In the genomic region with DNA sequence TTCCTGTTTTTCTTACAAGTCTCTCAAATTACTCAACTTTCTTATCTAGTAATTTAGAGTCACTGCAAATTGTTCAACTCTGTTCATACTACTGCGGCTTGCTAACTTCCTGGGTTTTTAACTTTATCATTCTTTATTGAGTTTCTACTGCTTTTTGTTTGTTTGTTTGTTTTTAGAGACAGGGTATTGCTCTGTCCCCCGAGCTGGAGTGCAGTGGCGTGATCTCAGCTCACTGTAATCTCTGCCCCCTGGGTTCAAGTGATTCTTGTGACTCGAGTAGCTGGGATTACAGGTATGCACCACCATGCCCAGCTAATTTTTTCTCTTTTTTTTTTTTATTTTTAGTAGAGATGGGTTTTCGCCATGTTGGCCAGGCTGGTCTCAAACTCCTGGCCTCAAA, we compare ENCODE assay signal across 15 cellular contexts.
A peak's percentile ranks its signal among the peaks of the same experiment; 100 is the strongest.
DNase-seq lines count a peak whose midpoint lies in the region; ATAC-seq and TF ChIP-seq lines count a peak whose summit lies in the region.
"Had no signal": no experiment of that assay in that cellular context is flagged by ENCODE, and none has a peak within 500 bp of the region (broad histone marks: within the 10 kb centered on the region; RNA-seq: fewer than 3 reads in every experiment).

No MANE protein-coding gene starts in this region.

- H3K18ac ChIP-seq in mesendoderm (ENCODE audit: low read length): no peak overlapping the region

- H2BK120ac ChIP-seq in mesendoderm (ENCODE audit: low read depth, low read length): no peak overlapping the region

- no peak overlapping the region for H2AFZ ChIP-seq in osteoblast (ENCODE audit: low read length)

- ATAC-seq in aorta (ENCODE audit: low FRiP score): no peak
- ATAC-seq: CD8-positive, alpha-beta T cell had no signal

- no peaks in the 10 kb centered on the region for H4K20me1 ChIP-seq in osteoblast (ENCODE audit: insufficient read depth, low read length)

- H4K8ac ChIP-seq in mesendoderm (ENCODE audit: low read depth, low read length): no peak overlapping the region

- H2BK5ac ChIP-seq in mesendoderm (ENCODE audit: low read length): no peak overlapping the region

- no peaks in the 10 kb centered on the region for H3K79me2 ChIP-seq in mesendoderm (ENCODE audit: control insufficient read depth, insufficient read depth, low read length)
- H3K79me2 ChIP-seq in osteoblast (ENCODE audit: insufficient read depth, low read length): no peaks in the 10 kb centered on the region

- H3K9ac ChIP-seq in mesendoderm (ENCODE audit: low read length): no peak overlapping the region
- H3K9ac ChIP-seq: BLaER1 treated with 17β-estradiol and CSF1 and Interleukin-3, amounts not matched to agents 10 nM and 100 nM had no signal

- TF ChIP-seq CTCF in osteoblast (IDR thresholded peaks at IDR 0.05; ENCODE audit: extremely low read depth, low read depth, low read length): no peak

- no peaks in the 10 kb centered on the region for H3K27me3 ChIP-seq in mesendoderm (ENCODE audit: insufficient read depth, low read length, poor library complexity)
- H3K27me3 ChIP-seq in osteoblast (ENCODE audit: insufficient read depth, low read length): no peaks in the 10 kb centered on the region
- no peaks in the 10 kb centered on the region for H3K27me3 ChIP-seq in aorta (ENCODE audit: control insufficient read depth in 1 of 2, insufficient read depth in 2 of 2, low read length in 1 of 2)

- no peak overlapping the region for H4K5ac ChIP-seq in mesendoderm (ENCODE audit: low read length)

- H2AK5ac ChIP-seq in mesendoderm (ENCODE audit: low read length): no peak overlapping the region

- H2BK15ac ChIP-seq in mesendoderm (replicated peaks; ENCODE audit: low read depth): no peak overlapping the region

- WGBS in mesendoderm (ENCODE audit: extremely low coverage, insufficient coverage, low lambda C conversion rate): no CpG with 5 or more reads among the region's 5 CpGs
- 63% methylated on average over 5 of the region's 5 CpGs for WGBS in aorta, 2 donors

- no peaks in the 10 kb centered on the region for H3K4me1 ChIP-seq in mesendoderm (ENCODE audit: control insufficient read depth, low read depth, low read length)
- no peaks in the 10 kb centered on the region for H3K4me1 ChIP-seq in osteoblast (ENCODE audit: insufficient read depth, low read length)
- H3K4me1 ChIP-seq in aorta (ENCODE audit: control insufficient read depth in 1 of 2, insufficient read depth in 2 of 2, low read length in 2 of 2): no peaks in the 10 kb centered on the region
- H3K4me1 ChIP-seq: BLaER1 treated with 17β-estradiol and CSF1 and Interleukin-3, amounts not matched to agents 10 nM and 100 nM; Caco-2 had no signal

- H3K4me2 ChIP-seq in mesendoderm (ENCODE audit: low read length) (no peak overlapping the region), osteoblast (ENCODE audit: insufficient read depth, low read length) (no peak overlapping the region)
- H3K4me2 ChIP-seq: BLaER1 treated with 17β-estradiol and CSF1 and Interleukin-3, amounts not matched to agents 10 nM and 100 nM had no signal

- DNase-seq in mesendoderm (peak; percentile 27), osteoblast (ENCODE audit: insufficient read length, low spot score, missing footprints) (peak; percentile 23), Ammon's horn (ENCODE audit: low spot score) (no peak), aorta (no peak), dedifferentiated amniotic fluid mesenchymal stem cell (ENCODE audit: extremely low spot score) (no peak)
- DNase-seq: 8988T; ACHN; Caco-2; Calu3; CD4-positive, alpha-beta T cell; CD8-positive, alpha-beta T cell; DMS79 treated with DMSO at 0.1 percent for 48 hours; GF-D8 had no signal

- no peaks in the 10 kb centered on the region for H3K79me1 ChIP-seq in mesendoderm (ENCODE audit: low read length)

- H3K36me3 ChIP-seq in mesendoderm (ENCODE audit: control insufficient read depth, insufficient read depth, low read length): no peaks in the 10 kb centered on the region
- no peaks in the 10 kb centered on the region for H3K36me3 ChIP-seq in osteoblast (ENCODE audit: insufficient read depth, low read length)
- H3K36me3 ChIP-seq in aorta (ENCODE audit: control insufficient read depth in 1 of 2, insufficient read depth in 2 of 2, low read length in 1 of 2): no peaks in the 10 kb centered on the region
- H3K36me3 ChIP-seq: BLaER1 treated with 17β-estradiol and CSF1 and Interleukin-3, amounts not matched to agents 10 nM and 100 nM had no signal

- H3K27ac ChIP-seq in mesendoderm (ENCODE audit: low read depth, low read length) (no peak overlapping the region), osteoblast (ENCODE audit: low read depth, low read length) (no peak overlapping the region), aorta (ENCODE audit: low read depth in 1 of 2, low read length in 2 of 2) (no peak overlapping the region)
- H3K27ac ChIP-seq: BLaER1 treated with 17β-estradiol and CSF1 and Interleukin-3, amounts not matched to agents 10 nM and 100 nM; C4-2B had no signal

- intact Hi-C loops in aorta (cut with DNase I): no loop called here

- H3K23ac ChIP-seq in mesendoderm (ENCODE audit: low read length): no peak overlapping the region

- no peaks in the 10 kb centered on the region for H3K9me3 ChIP-seq in osteoblast (ENCODE audit: low read depth, low read length)
- peaks cover 2% of the 10 kb centered on the region for H3K9me3 ChIP-seq in aorta (ENCODE audit: control insufficient read depth, low read length)
- H3K9me3 ChIP-seq: Caco-2 had no signal

- H3K4me3 ChIP-seq in mesendoderm (ENCODE audit: low read length) (no peak overlapping the region), osteoblast (ENCODE audit: insufficient read depth, low read length) (no peak overlapping the region), aorta (ENCODE audit: low read length in 2 of 2) (no peak overlapping the region)
- H3K4me3 ChIP-seq: BLaER1 treated with 17β-estradiol and CSF1 and Interleukin-3, amounts not matched to agents 10 nM and 100 nM had no signal

- H3K56ac ChIP-seq in mesendoderm (ENCODE audit: low read length): no peak overlapping the region

- no peak overlapping the region for H3K4ac ChIP-seq in mesendoderm (ENCODE audit: low read depth, low read length)

Comparison
In these comparisons a context has a peak if more than half of its experiments do, and no peak if none do; other contexts are left out.
1. DNase-seq: peak in mesendoderm (single experiment) and osteoblast (single experiment); none in Ammon's horn (single experiment), aorta (0 of 2) and dedifferentiated amniotic fluid mesenchymal stem cell (single experiment).